ENCODE assay signal across 28 cellular contexts in the genomic region with DNA sequence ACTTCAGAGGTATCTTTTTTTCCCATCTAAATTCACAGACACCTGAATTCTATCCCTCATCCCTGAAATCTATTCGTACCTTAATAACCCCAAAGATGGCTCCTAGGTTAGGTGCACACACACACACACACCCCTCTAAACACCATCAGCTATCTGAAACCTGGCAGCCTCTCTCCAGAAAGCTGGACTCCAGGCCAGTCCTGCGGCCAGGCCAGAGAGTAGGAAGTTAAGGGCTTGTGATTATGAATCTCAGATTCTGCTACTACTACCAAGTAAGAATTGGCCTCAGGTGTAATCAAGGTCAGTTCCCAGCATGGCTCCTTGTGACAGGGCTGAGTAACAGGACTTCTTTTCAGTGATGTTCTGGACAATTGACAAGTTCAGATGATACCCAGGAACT.
"Had no signal": no experiment of that assay in that cellular context is flagged by ENCODE, and none has a peak within 500 bp of the region (broad histone marks: within the 10 kb centered on the region; RNA-seq: fewer than 3 reads in every experiment).

No MANE protein-coding gene starts in this region.

- H3K4me3 ChIP-seq: adrenal gland, body of pancreas, breast epithelium had no signal

- DNase-seq: activated CD4-positive, alpha-beta T cell treated with anti-CD3 and anti-CD28 coated beads for 1 hour; activated CD4-positive, alpha-beta T cell treated with anti-CD3 and anti-CD28 coated beads for 48 hours; activated CD4-positive, alpha-beta T cell treated with anti-CD3 and anti-CD28 coated beads, Interleukin-2, amount 50 U/mL, for 4 hours; activated CD4-positive, CD25-positive, alpha-beta regulatory T cell; activated CD8-positive, alpha-beta T cell treated with anti-CD3 and anti-CD28 coated beads, Interleukin-2, amount 10 ng/mL, durations not matched to agents 7 days and 5 days; activated gamma-delta T cell treated with Interleukin-2 at 50 U/mL for 16 hours; activated naive CD4-positive, alpha-beta T cell treated with anti-CD3 and anti-CD28 coated beads for 36 hours; activated T-cell treated with anti-CD3 and anti-CD28 coated beads, Interleukin-2, amount 50 U/mL, for 24 hours; body of pancreas; KG1; MM.1S; MV-4-11; NCI-H1092; NCI-H1436 treated with DMSO at 0.1 percent for 48 hours; NCI-H1694 treated with DMSO at 0.1 percent for 48 hours; NCI-H2029; NCI-H345; NCI-H524 treated with DMSO at 0.1 percent for 48 hours; SIG-M5; SW 1271; T-helper 1 cell; T-helper 2 cell; T1000; WERI-Rb-1 had no signal

- H3K27me3 ChIP-seq: adrenal gland, body of pancreas, breast epithelium had no signal

- ATAC-seq: activated CD8-positive, alpha-beta T cell treated with anti-CD3 and anti-CD28 coated beads, Interleukin-2, amount 10 ng/mL, durations not matched to agents 7 days and 5 days; activated naive CD4-positive, alpha-beta T cell treated with anti-CD3 and anti-CD28 coated beads, Interleukin-2, amount 50 U/mL, for 72 hours; body of pancreas; Panc1 had no signal

- H3K4me1 ChIP-seq: breast epithelium had no signal

- H3K9me3 ChIP-seq: adrenal gland, body of pancreas, breast epithelium had no signal

- H3K36me3 ChIP-seq: adrenal gland, breast epithelium, WERI-Rb-1 had no signal

- H3K27ac ChIP-seq: body of pancreas, breast epithelium, WERI-Rb-1 had no signal
